Comparison of ENCODE assay signal across 25 cellular contexts in the genomic region with DNA sequence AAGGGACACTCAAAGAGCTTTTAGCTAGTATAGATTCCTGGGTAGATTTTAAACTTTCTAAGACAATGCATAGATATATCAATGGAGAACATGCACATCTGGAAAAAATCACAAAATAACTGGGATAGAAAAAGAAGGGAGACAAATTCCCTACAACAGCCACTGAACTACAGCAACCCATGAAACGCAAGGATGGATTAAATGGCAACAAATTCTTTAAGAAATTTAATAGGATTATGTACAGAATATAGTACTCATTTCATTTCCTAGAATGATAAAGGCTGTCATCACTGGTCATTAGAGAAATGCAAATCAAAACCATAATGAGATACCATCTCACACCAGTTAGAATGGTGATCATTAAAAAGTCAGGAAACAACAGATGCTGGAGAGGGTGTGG.
A peak's percentile ranks its signal among the peaks of the same experiment; 100 is the strongest.
DNase-seq lines count a peak whose midpoint lies in the region; ATAC-seq, FAIRE-seq and TF ChIP-seq lines count a peak whose summit lies in the region.
"Had no signal": no experiment of that assay in that cellular context is flagged by ENCODE, and none has a peak within 500 bp of the region (broad histone marks: within the 10 kb centered on the region; RNA-seq: fewer than 3 reads in every experiment).

No MANE protein-coding gene starts in this region.

- H3K9me3 ChIP-seq in keratinocyte (ENCODE audit: control insufficient read depth, low read depth, low read length) (no peaks in the 10 kb centered on the region), smooth muscle cell (replicated peaks; ENCODE audit: low read depth) (no peaks in the 10 kb centered on the region), PC-3 (ENCODE audit: low read length) (no peaks in the 10 kb centered on the region)
- H3K9me3 ChIP-seq: BE2C had no signal

- TF ChIP-seq CTCF in HFFc6 (IDR thresholded peaks at IDR 0.05) (no peak), keratinocyte (optimal IDR thresholded peaks at IDR 0.05 in 1 of 3, IDR thresholded peaks at IDR 0.05 in 1 of 3, conservative IDR thresholded peaks at IDR 0.05 in 1 of 3; ENCODE audit: extremely low read depth in 1 of 3, insufficient read depth in 2 of 3, low read length in 3 of 3) (no peak), smooth muscle cell (IDR thresholded peaks at IDR 0.05; ENCODE audit: borderline replicate concordance, insufficient read depth, poor library complexity, severe bottlenecking) (no peak), D721Med (IDR thresholded peaks at IDR 0.05; ENCODE audit: insufficient read depth, missing control alignments) (no peak), PC-3 (conservative IDR thresholded peaks at IDR 0.05; ENCODE audit: low read depth, low read length) (no peak)

- no peaks in the 10 kb centered on the region for H3K9me3 Mint-ChIP-seq in HFFc6

- H3K4me2 ChIP-seq in keratinocyte (ENCODE audit: control insufficient read depth, extremely low read depth, insufficient read depth, low read depth, low read length) (no peak overlapping the region), smooth muscle cell (no peak overlapping the region), PC-3 (ENCODE audit: low read length) (no peak overlapping the region)

- peaks cover 10% of the 10 kb centered on the region for H3K36me3 Mint-ChIP-seq in HFFc6 (ENCODE audit: low read depth)
- H3K36me3 Mint-ChIP-seq: CD14-positive monocyte; CD8-positive, alpha-beta memory T cell had no signal

- ATAC-seq in PC-3, result no peak

- FAIRE-seq in keratinocyte (lab: Jason Lieb, UNC) (no peak), D721Med (lab: Jason Lieb, UNC) (no peak)
- FAIRE-seq: GM12891, H1 had no signal

- H3K27ac ChIP-seq in epithelial cell of prostate, result peak overlapping the region; percentile 99
- peak overlapping the region; percentile 93 for H3K27ac ChIP-seq in keratinocyte (ENCODE audit: control insufficient read depth, insufficient read depth, low read length)
- H3K27ac ChIP-seq in smooth muscle cell (ENCODE audit: low read depth), result peak overlapping the region; percentile 88
- H3K27ac ChIP-seq in PC-3 (ENCODE audit: low read length), result no peak overlapping the region
- H3K27ac ChIP-seq: RWPE1, SK-N-MC had no signal

- no peak overlapping the region for H3K4me3 Mint-ChIP-seq in HFFc6
- H3K4me3 Mint-ChIP-seq: CD14-positive monocyte; CD8-positive, alpha-beta memory T cell had no signal

- intact Hi-C loops in PC-3 (cut with micrococcal nuclease), result no loop called here

- dilution Hi-C loops in keratinocyte (cut with MboI; ENCODE audit: extremely low pct_ligation_motif_present, low sequenced_read_pairs), result no loop called here

- CTCF ChIA-PET in PC-3 (lab: Charles Lee), result no interaction called here

- no TSS peak for BruUV-seq in PC-3 (replicated peaks; lab: Mats Ljungman, UMichigan)

- H3K4me3 ChIP-seq in keratinocyte (ENCODE audit: control insufficient read depth in 2 of 3, extremely low read depth in 1 of 3, insufficient read depth in 2 of 3, low read depth in 1 of 3, low read length in 3 of 3) (no peak overlapping the region), smooth muscle cell (no peak overlapping the region), PC-3 (ENCODE audit: low read length) (no peak overlapping the region)
- H3K4me3 ChIP-seq: SK-N-MC had no signal

- H3F3A ChIP-seq in smooth muscle cell (ENCODE audit: low read depth) (peaks cover 21% of the 10 kb centered on the region), PC-3 (ENCODE audit: low read length, unreplicated experiment) (no peaks in the 10 kb centered on the region)

- H2AFZ ChIP-seq in keratinocyte (ENCODE audit: control insufficient read depth, low read length) (no peak overlapping the region), smooth muscle cell (ENCODE audit: low read depth) (peak overlapping the region; percentile 47), PC-3 (ENCODE audit: low read length) (no peak overlapping the region)

- peaks cover 2% of the 10 kb centered on the region for H3K27me3 Mint-ChIP-seq in HFFc6 (ENCODE audit: insufficient read depth)
- H3K27me3 Mint-ChIP-seq: CD8-positive, alpha-beta memory T cell had no signal

- H3K9ac ChIP-seq in keratinocyte (ENCODE audit: control insufficient read depth, extremely low read depth, insufficient read depth, low read length), result peak overlapping the region; percentile 63
- H3K9ac ChIP-seq in smooth muscle cell (ENCODE audit: low read depth), result no peak overlapping the region
- H3K9ac ChIP-seq in PC-3 (ENCODE audit: low read length), result no peak overlapping the region

- POLR2A ChIA-PET in PC-3 (lab: Charles Lee; ENCODE audit: unreplicated experiment), result no interaction called here

- H3K36me3 ChIP-seq in keratinocyte (ENCODE audit: control insufficient read depth in 2 of 2, extremely low read depth in 1 of 2, insufficient read depth in 2 of 2, low read length in 2 of 2), result peaks cover 0 to 4% of the 10 kb centered on the region in 2 experiments
- H3K36me3 ChIP-seq in smooth muscle cell (ENCODE audit: low read depth), result no peaks in the 10 kb centered on the region
- no peaks in the 10 kb centered on the region for H3K36me3 ChIP-seq in PC-3 (ENCODE audit: low read depth, low read length)
- H3K36me3 ChIP-seq: BE2C had no signal

- H3K27ac Mint-ChIP-seq in HFFc6, result peak overlapping the region; percentile 87; the same call in 1 of the 2 replicates
- H3K27ac Mint-ChIP-seq: CD14-positive monocyte; CD8-positive, alpha-beta memory T cell had no signal

- peaks cover 45% of the 10 kb centered on the region for H3K4me1 ChIP-seq in keratinocyte (ENCODE audit: control insufficient read depth, extremely low read depth, insufficient read depth, low read length)
- H3K4me1 ChIP-seq in smooth muscle cell (ENCODE audit: low read depth), result peaks cover 5% of the 10 kb centered on the region
- no peaks in the 10 kb centered on the region for H3K4me1 ChIP-seq in PC-3 (ENCODE audit: insufficient read depth, low read length)
- H3K4me1 ChIP-seq: BE2C had no signal

- H3K9me1 ChIP-seq in keratinocyte (ENCODE audit: control insufficient read depth, extremely low read depth, insufficient read depth, low read length), result no peaks in the 10 kb centered on the region

- H3K79me2 ChIP-seq in keratinocyte (ENCODE audit: control insufficient read depth, insufficient read depth, low read length) (no peaks in the 10 kb centered on the region), smooth muscle cell (ENCODE audit: low read depth) (no peaks in the 10 kb centered on the region), PC-3 (ENCODE audit: low read length) (no peaks in the 10 kb centered on the region)

- no peaks in the 10 kb centered on the region for H3K27me3 ChIP-seq in keratinocyte (ENCODE audit: control insufficient read depth, extremely low read depth, insufficient read depth, low read length)
- no peaks in the 10 kb centered on the region for H3K27me3 ChIP-seq in smooth muscle cell (ENCODE audit: low read depth)
- H3K27me3 ChIP-seq in PC-3 (ENCODE audit: low read length), result no peaks in the 10 kb centered on the region
- H3K27me3 ChIP-seq: BE2C had no signal

- no peaks in the 10 kb centered on the region for H3K9me2 ChIP-seq in PC-3 (replicated peaks; ENCODE audit: low read length)

- 76% methylated on average over 1 of the region's 1 CpG for WGBS in smooth muscle cell (ENCODE audit: low lambda C conversion rate)

- H4K20me1 ChIP-seq in keratinocyte (ENCODE audit: control insufficient read depth, extremely low read depth, insufficient read depth, low read length) (no peaks in the 10 kb centered on the region), smooth muscle cell (ENCODE audit: low read depth) (no peaks in the 10 kb centered on the region), PC-3 (ENCODE audit: low read length) (no peaks in the 10 kb centered on the region)

- DNase-seq in HFFc6 (no peak), epithelial cell of prostate (ENCODE audit: low read depth, low spot score) (no peak), keratinocyte (ENCODE audit: low read depth, low spot score) (no peak), smooth muscle cell (lab: John Stamatoyannopoulos, UW; ENCODE audit: unreplicated experiment) (no peak), D721Med (ENCODE audit: insufficient read length, low spot score) (no peak), PC-3 (no peak), NCI-H446 treated with DMSO at 0.1 percent for 48 hours (lab: John Stamatoyannopoulos, UW) (no peak)
- DNase-seq: ACHN; BE2C; CD8-positive, alpha-beta memory T cell; DMS79 treated with DMSO at 0.1 percent for 48 hours; GF-D8; Karpas-422; NCI-H1092 treated with DMSO at 0.1 percent for 48 hours; NCI-H1436; NCI-H187; NCI-H526; NCI-H82; NK-92 treated with Interleukin-12 subunit alpha and Interleukin-12 subunit beta, amount 100 ng/mL, for 24 hours; SHP77 treated with DMSO at 0.1 percent for 48 hours had no signal

- peaks cover 61% of the 10 kb centered on the region for H3K4me1 Mint-ChIP-seq in HFFc6 (ENCODE audit: low read depth)
- H3K4me1 Mint-ChIP-seq: CD14-positive monocyte; CD8-positive, alpha-beta memory T cell had no signal
